ENCODE assay signal across 7 cellular contexts in the genomic region with DNA sequence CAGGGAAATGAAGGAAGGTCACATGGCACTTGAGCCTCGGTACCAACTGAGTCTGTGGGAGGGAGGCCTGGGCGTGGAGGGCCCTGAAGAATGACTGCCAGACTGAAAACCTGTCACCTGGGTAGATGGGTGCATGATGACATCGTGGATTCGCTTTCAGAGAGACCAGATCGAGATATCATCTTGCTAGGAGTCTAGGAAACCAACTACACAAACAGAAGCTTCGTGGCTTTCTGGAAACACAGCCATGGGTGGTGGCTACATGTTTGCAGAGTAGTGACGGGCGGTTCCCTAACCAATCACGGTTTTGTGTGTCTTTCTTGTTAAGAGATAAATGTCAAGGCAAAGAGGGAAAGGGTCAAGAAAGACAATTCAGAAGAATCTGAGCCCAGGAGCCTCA.
A peak's percentile ranks its signal among the peaks of the same experiment; 100 is the strongest.
DNase-seq lines count a peak whose midpoint lies in the region; ATAC-seq and TF ChIP-seq lines count a peak whose summit lies in the region.

No MANE protein-coding gene starts in this region.

- H3K27me3 Mint-ChIP-seq in activated naive CD8-positive, alpha-beta T cell: no peaks in the 10 kb centered on the region
- no peaks in the 10 kb centered on the region for H3K27me3 Mint-ChIP-seq in stimulated activated memory B cell treated with anti-CD40 and anti-IgM and Interleukin-4, amounts not matched to agents 10 μg/mL and 1 μg/mL and 100 μg/mL, for 72 hours
- H3K27me3 Mint-ChIP-seq in type B pancreatic cell: no peaks in the 10 kb centered on the region

- peaks cover 20% of the 10 kb centered on the region for H3K36me3 Mint-ChIP-seq in activated naive CD8-positive, alpha-beta T cell
- H3K36me3 Mint-ChIP-seq in stimulated activated memory B cell treated with anti-CD40 and anti-IgM and Interleukin-4, amounts not matched to agents 10 μg/mL and 1 μg/mL and 100 μg/mL, for 72 hours: peaks cover 37% of the 10 kb centered on the region
- H3K36me3 Mint-ChIP-seq in type B pancreatic cell: peaks cover 12% of the 10 kb centered on the region

- peaks cover 6% of the 10 kb centered on the region for H3K9me3 Mint-ChIP-seq in activated naive CD8-positive, alpha-beta T cell (ENCODE audit: low read depth)
- peaks cover 22% of the 10 kb centered on the region for H3K9me3 Mint-ChIP-seq in stimulated activated memory B cell treated with anti-CD40 and anti-IgM and Interleukin-4, amounts not matched to agents 10 μg/mL and 1 μg/mL and 100 μg/mL, for 72 hours
- peaks cover 5% of the 10 kb centered on the region for H3K9me3 Mint-ChIP-seq in type B pancreatic cell

- peak overlapping the region; percentile 67 for H3K4me3 Mint-ChIP-seq in activated naive CD8-positive, alpha-beta T cell
- no peak overlapping the region for H3K4me3 Mint-ChIP-seq in stimulated activated memory B cell treated with anti-CD40 and anti-IgM and Interleukin-4, amounts not matched to agents 10 μg/mL and 1 μg/mL and 100 μg/mL, for 72 hours
- H3K4me3 Mint-ChIP-seq in type B pancreatic cell: no peak overlapping the region

- DNase-seq in type B pancreatic cell (ENCODE audit: extremely low spot score, unreplicated experiment) (no peak), SK-N-DZ (ENCODE audit: low spot score) (no peak), NAMALWA (ENCODE audit: low spot score) (no peak)

- peak; percentile 41 for ATAC-seq in GM21447 (IDR thresholded peaks at IDR 0.05; ENCODE audit: unreplicated experiment)
- ATAC-seq in HG03565 (IDR thresholded peaks at IDR 0.05; ENCODE audit: unreplicated experiment): peak; percentile 37
- peak; percentile 79 for ATAC-seq in stimulated activated memory B cell treated with anti-CD40 and anti-IgM and Interleukin-4, amounts not matched to agents 10 μg/mL and 1 μg/mL and 100 μg/mL, for 72 hours

- H3K4me1 Mint-ChIP-seq in activated naive CD8-positive, alpha-beta T cell (ENCODE audit: low read depth): peaks cover 37% of the 10 kb centered on the region
- peaks cover 49% of the 10 kb centered on the region for H3K4me1 Mint-ChIP-seq in stimulated activated memory B cell treated with anti-CD40 and anti-IgM and Interleukin-4, amounts not matched to agents 10 μg/mL and 1 μg/mL and 100 μg/mL, for 72 hours
- H3K4me1 Mint-ChIP-seq in type B pancreatic cell (ENCODE audit: unreplicated experiment): no peaks in the 10 kb centered on the region

- H3K27ac Mint-ChIP-seq in activated naive CD8-positive, alpha-beta T cell: peak overlapping the region; percentile 99
- peak overlapping the region; percentile 99 for H3K27ac Mint-ChIP-seq in stimulated activated memory B cell treated with anti-CD40 and anti-IgM and Interleukin-4, amounts not matched to agents 10 μg/mL and 1 μg/mL and 100 μg/mL, for 72 hours
- no peak overlapping the region for H3K27ac Mint-ChIP-seq in type B pancreatic cell

- no peak for TF ChIP-seq CTCF in type B pancreatic cell (conservative IDR thresholded peaks at IDR 0.05)
